In the genomic region with DNA sequence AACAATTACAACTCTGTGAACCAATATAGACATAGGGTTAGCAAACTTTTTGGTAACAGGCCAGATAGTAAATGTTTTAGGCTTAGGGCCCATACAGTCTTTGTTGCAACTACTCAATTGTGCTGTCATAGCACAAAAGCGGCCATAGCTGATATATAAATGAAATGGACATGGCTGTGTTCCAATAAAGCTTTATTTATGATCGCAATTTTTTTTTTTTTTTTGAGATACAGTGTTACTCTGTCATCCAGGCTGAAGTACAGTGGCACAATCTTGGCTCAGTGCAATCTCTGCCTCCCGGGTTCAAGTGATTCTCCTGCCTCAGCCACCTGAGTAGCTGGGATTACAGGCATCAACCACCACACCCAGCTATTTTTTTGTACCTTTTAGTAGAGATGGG, we compare ENCODE assay signal across 16 cellular contexts. TPM values are rescaled to one million over a fixed set of nuclear protein-coding genes. Genes with fewer than 3 reads are reported as not detected.
DNase-seq lines count a peak whose midpoint lies in the region; ATAC-seq, FAIRE-seq and TF ChIP-seq lines count a peak whose summit lies in the region.
"Had no signal": no experiment of that assay in that cellular context is flagged by ENCODE, and none has a peak within 500 bp of the region (broad histone marks: within the 10 kb centered on the region; RNA-seq: fewer than 3 reads in every experiment).

No MANE protein-coding gene starts in this region.

- no peak overlapping the region for H2BK5ac ChIP-seq in trophoblast cell (ENCODE audit: low read depth, low read length, poor library complexity)

- H3K9me2 ChIP-seq in DOHH2 (replicated peaks; ENCODE audit: control insufficient read depth, low read length) (no peaks in the 10 kb centered on the region), OCI-LY1 (ENCODE audit: low read depth, low read length) (no peaks in the 10 kb centered on the region)

- in situ Hi-C loops in K562 (cut with MboI): no loop called here

- TF ChIP-seq CTCF in DOHH2 (IDR thresholded peaks at IDR 0.05; ENCODE audit: low read depth, low read length, poor library complexity, severe bottlenecking) (no peak), OCI-LY1 (IDR thresholded peaks at IDR 0.05; ENCODE audit: low read length) (no peak), K562 (IDR thresholded peaks at IDR 0.05 in 2 of 3, conservative IDR thresholded peaks at IDR 0.05 in 1 of 3; ENCODE audit: insufficient read depth in 2 of 3, low read depth in 1 of 3, low read length in 3 of 3) (no peak)

- no peak overlapping the region for H4K91ac ChIP-seq in trophoblast cell (ENCODE audit: low read depth, low read length)

- H3F3A ChIP-seq in DOHH2 (ENCODE audit: control insufficient read depth, insufficient read depth) (peaks cover 17% of the 10 kb centered on the region), OCI-LY1 (ENCODE audit: insufficient read depth, low read length) (no peaks in the 10 kb centered on the region; the same call in 1 of the 2 replicates)

- H3K79me1 ChIP-seq in trophoblast cell (ENCODE audit: low read length): no peaks in the 10 kb centered on the region

- no peak for DNase-seq in K562 (ENCODE audit: extremely low read depth in 1 of 4, low spot score in 3 of 4)
- no peak for DNase-seq in substantia nigra (lab: John Stamatoyannopoulos, UW)
- DNase-seq in aorta: no peak
- no peak for DNase-seq in trophoblast cell
- DNase-seq: CD8-positive, alpha-beta T cell; COR-L47; DMS153; DMS79 treated with DMSO at 0.1 percent for 48 hours; GDM1; GM23248 had no signal

- H3K79me2 ChIP-seq in DOHH2 (ENCODE audit: control insufficient read depth, low read length): peaks cover 60% of the 10 kb centered on the region
- peaks cover 61% of the 10 kb centered on the region for H3K79me2 ChIP-seq in OCI-LY1 (ENCODE audit: insufficient read depth, low read length)
- H3K79me2 ChIP-seq in K562 (ENCODE audit: control insufficient read depth, insufficient read depth, low read length): no peaks in the 10 kb centered on the region
- H3K79me2 ChIP-seq in trophoblast cell (ENCODE audit: control insufficient read depth, insufficient read depth, low read length, poor library complexity): no peaks in the 10 kb centered on the region

- H3K18ac ChIP-seq in trophoblast cell (ENCODE audit: low read length): no peak overlapping the region

- FAIRE-seq in K562 (lab: Jason Lieb, UNC): no peak
- FAIRE-seq: D721Med, H54 had no signal

- intact Hi-C loops in K562 (cut with micrococcal nuclease) (no loop called here), aorta (cut with DNase I) (no loop called here)

- TF ChIP-seq EP300 in K562 (IDR thresholded peaks at IDR 0.05; ENCODE audit: low read length): no peak

- POLR2A ChIA-PET in K562 (lab: Yijun Ruan, JAX): no interaction called here

- H3K4me3 ChIP-seq in DOHH2 (ENCODE audit: low read length) (peak overlapping the region; percentile 19), OCI-LY1 (ENCODE audit: low read depth, low read length, poor library complexity, severe bottlenecking) (no peak overlapping the region), K562 (no peak overlapping the region), aorta (ENCODE audit: low read length in 2 of 2) (no peak overlapping the region), trophoblast cell (ENCODE audit: low read depth, low read length) (no peak overlapping the region)
- H3K4me3 ChIP-seq: GM23248 had no signal

- H3K36me3 ChIP-seq in DOHH2 (ENCODE audit: control insufficient read depth, low read length) (peaks cover 21% of the 10 kb centered on the region), OCI-LY1 (ENCODE audit: insufficient read depth, low read length) (peaks cover 34% of the 10 kb centered on the region; the same call in 1 of the 2 replicates), K562 (ENCODE audit: control insufficient read depth, insufficient read depth, low read length) (no peaks in the 10 kb centered on the region), aorta (ENCODE audit: control insufficient read depth in 1 of 2, insufficient read depth in 2 of 2, low read length in 1 of 2) (no peaks in the 10 kb centered on the region), trophoblast cell (ENCODE audit: control insufficient read depth in 1 of 2, insufficient read depth in 2 of 2, low read length in 2 of 2) (no peaks in the 10 kb centered on the region)

- H3K27me3 ChIP-seq in DOHH2 (ENCODE audit: control insufficient read depth, low read length) (no peaks in the 10 kb centered on the region), OCI-LY1 (ENCODE audit: insufficient read depth, low read length) (no peaks in the 10 kb centered on the region), K562 (ENCODE audit: control insufficient read depth in 2 of 2, insufficient read depth in 2 of 2, low read length in 2 of 2) (peaks cover 9 to 27% of the 10 kb centered on the region in 2 experiments; a peak in 4 of 5 replicates), aorta (ENCODE audit: control insufficient read depth in 1 of 2, insufficient read depth in 2 of 2, low read length in 1 of 2) (no peaks in the 10 kb centered on the region), trophoblast cell (ENCODE audit: insufficient read depth, low read length) (no peaks in the 10 kb centered on the region)

- no peak overlapping the region for H3K23ac ChIP-seq in trophoblast cell (ENCODE audit: low read length)

- no peaks in the 10 kb centered on the region for H3K9me1 ChIP-seq in K562 (ENCODE audit: control insufficient read depth, insufficient read depth, low read length)

- H3K4me2 ChIP-seq in DOHH2 (ENCODE audit: low read length) (peak overlapping the region; percentile 44), OCI-LY1 (ENCODE audit: low read length) (no peak overlapping the region; the same call in 1 of the 2 replicates), K562 (ENCODE audit: insufficient read depth, low read length) (no peak overlapping the region), trophoblast cell (ENCODE audit: low read length) (no peak overlapping the region)

- WGBS in K562 (ENCODE audit: insufficient coverage, low coverage, missing lambda C conversion rate): 0% methylated on average over 3 of the region's 3 CpGs
- 77 to 78% methylated on average over 3 of the region's 3 CpGs for WGBS in aorta, 2 donors
- WGBS in trophoblast cell (ENCODE audit: extremely low coverage, insufficient coverage, insufficient read length): no CpG with 5 or more reads among the region's 3 CpGs

- H2AK5ac ChIP-seq in trophoblast cell (ENCODE audit: low read length): no peak overlapping the region

- no TSS peak for BruUV-seq in K562 (replicated peaks; lab: Mats Ljungman, UMichigan)

- no peaks in the 10 kb centered on the region for H4K20me1 ChIP-seq in DOHH2 (ENCODE audit: control insufficient read depth, insufficient read depth, low read depth, low read length)
- no peaks in the 10 kb centered on the region for H4K20me1 ChIP-seq in OCI-LY1 (ENCODE audit: insufficient read depth, low read length)
- H4K20me1 ChIP-seq in K562 (replicated peaks; ENCODE audit: control insufficient read depth, insufficient read depth, low read length): no peaks in the 10 kb centered on the region

- no peak for TF ChIP-seq RAD21 in K562 (CRISPR knock-in tag; conservative IDR thresholded peaks at IDR 0.05 in 1 of 2, IDR thresholded peaks at IDR 0.05 in 1 of 2)

- CTCF ChIA-PET in K562 (lab: Yijun Ruan, JAX; ENCODE audit: low intra/inter-chr PET ratio): interaction anchor here (0.6 kb wide), 1 partner anchor 232 kb away, joined by 5 read pairs; no protein-coding TSS in a partner anchor

- H4K8ac ChIP-seq in trophoblast cell (ENCODE audit: low read depth, low read length): no peak overlapping the region

- ATAC-seq in K562 (no peak), GM18870 (IDR thresholded peaks at IDR 0.05; ENCODE audit: unreplicated experiment) (no peak), aorta (ENCODE audit: low FRiP score) (no peak)
- ATAC-seq: CD8-positive, alpha-beta T cell; HCT116 had no signal

- H3K27ac ChIP-seq in DOHH2 (ENCODE audit: low read depth, low read length): no peak overlapping the region
- peak overlapping the region; percentile 48 for H3K27ac ChIP-seq in OCI-LY1 (ENCODE audit: low read depth, low read length, poor library complexity, severe bottlenecking)
- no peak overlapping the region for H3K27ac ChIP-seq in K562 (ENCODE audit: extremely low read depth, low read depth, low read length)
- peak overlapping the region; percentile 82 for H3K27ac ChIP-seq in substantia nigra (ENCODE audit: low read depth, low read length, poor library complexity, severe bottlenecking)
- no peak overlapping the region for H3K27ac ChIP-seq in aorta (ENCODE audit: low read depth in 1 of 2, low read length in 2 of 2)
- H3K27ac ChIP-seq in trophoblast cell (ENCODE audit: low read depth, low read length): no peak overlapping the region
- H3K27ac ChIP-seq: GM23248 had no signal

- H3K14ac ChIP-seq in trophoblast cell (ENCODE audit: low read length): no peak overlapping the region

- no peak overlapping the region for H2BK12ac ChIP-seq in trophoblast cell (ENCODE audit: low read length)

- H2AFZ ChIP-seq in OCI-LY1 (ENCODE audit: low read length) (no peak overlapping the region), K562 (ENCODE audit: low read depth, low read length) (no peak overlapping the region), trophoblast cell (ENCODE audit: insufficient read depth, low read length, poor library complexity) (no peak overlapping the region)
- H2AFZ ChIP-seq: GM23248 had no signal

- H3K9ac ChIP-seq in OCI-LY1 (ENCODE audit: low read length) (no peak overlapping the region), K562 (ENCODE audit: insufficient read depth in 1 of 2, low read depth in 2 of 2, low read length in 2 of 2) (no peak overlapping the region), trophoblast cell (ENCODE audit: low read length) (no peak overlapping the region)
- H3K9ac ChIP-seq: GM23248 had no signal

- H3K9me3 ChIP-seq in DOHH2 (ENCODE audit: control insufficient read depth, insufficient read depth, low read length) (no peaks in the 10 kb centered on the region), OCI-LY1 (ENCODE audit: low read length) (no peaks in the 10 kb centered on the region), K562 (replicated peaks; ENCODE audit: control insufficient read depth, insufficient read depth, low read depth, low read length) (no peaks in the 10 kb centered on the region), aorta (ENCODE audit: control insufficient read depth, low read length) (no peaks in the 10 kb centered on the region), trophoblast cell (ENCODE audit: insufficient read depth, low read depth, low read length) (no peaks in the 10 kb centered on the region)

- H3K4me1 ChIP-seq in DOHH2 (ENCODE audit: control insufficient read depth, low read length) (peaks cover 85% of the 10 kb centered on the region), OCI-LY1 (ENCODE audit: insufficient read depth, low read length, severe bottlenecking) (peaks cover 97% of the 10 kb centered on the region), K562 (replicated peaks in 1 of 2; ENCODE audit: control insufficient read depth in 2 of 2, insufficient read depth in 2 of 2, low read length in 2 of 2) (no peaks in the 10 kb centered on the region), aorta (ENCODE audit: control insufficient read depth in 1 of 2, insufficient read depth in 2 of 2, low read length in 2 of 2) (no peaks in the 10 kb centered on the region), trophoblast cell (ENCODE audit: control insufficient read depth in 1 of 2, insufficient read depth in 2 of 2, low read length in 2 of 2) (peaks cover 0 to 7% of the 10 kb centered on the region in 2 experiments)

- no peak for TF ChIP-seq POLR2A in K562 (conservative IDR thresholded peaks at IDR 0.05)

- H2BK120ac ChIP-seq in trophoblast cell (ENCODE audit: insufficient read depth, low read length, poor library complexity): no peak overlapping the region

- no peak overlapping the region for H3K4ac ChIP-seq in trophoblast cell (ENCODE audit: low read depth, low read length)

- no peak overlapping the region for H4K12ac ChIP-seq in trophoblast cell (ENCODE audit: low read depth, low read length)

RNA-seq across cellular contexts. Expression of gene XYLT1, which starts 16.4 kb away (rescaled TPM):
- total RNA-seq in K562 (2011; cell fraction: chromatin; rRNA removed; ENCODE audit: low replicate concordance): 0.02 TPM in 1 of 2 replicates, not detected in the other
- total RNA-seq in K562 (2011; cell fraction: nucleolus; rRNA removed): not detected in 2 replicates
- under 0.01 TPM in 1 of 2 replicates, not detected in the other for total RNA-seq in K562 (2011; cell fraction: nucleoplasm; rRNA removed)
- not detected in 2 replicates for total RNA-seq in K562 (2014; rRNA removed)
- not detected in 2 replicates for total RNA-seq in K562 (2014; rRNA removed; fragmentation: Illumina TruSeq; extraction: Trizol)
- not detected in 2 replicates for total RNA-seq in K562 (2015; rRNA removed; fragmentation: Illumina TruSeq; extraction: Trizol)
- 0.04 and 0.09 TPM in 2 replicates for total RNA-seq in K562 (2021)
- polyA plus RNA-seq in K562 (2011; rRNA removed): not detected in 2 replicates
- polyA plus RNA-seq in K562 (2011; cell fraction: cytosol; rRNA removed): not detected in 2 replicates
- polyA plus RNA-seq in K562 (2011; cell fraction: nucleus; rRNA removed): not detected in 2 replicates
- polyA plus RNA-seq in K562 (2012): 0.12 and 0.21 TPM in 2 replicates
- not detected in 2 replicates for polyA plus RNA-seq in K562 (2014; fragmentation: Illumina TruSeq; extraction: Trizol)
- under 1 TPM; 0.03 to 0.08 TPM for polyA plus RNA-seq in K562 (2014; fragmentation: Nextera tagmentation; extraction: Ambion mirVana)
- polyA plus RNA-seq in K562 (2014; rRNA removed): 0.03 TPM in 1 of 2 replicates, not detected in the other
- polyA minus RNA-seq in K562 (2011; rRNA and poly(A)+ RNA removed): not detected in 2 replicates
- polyA minus RNA-seq in K562 (2011; cell fraction: cytosol; rRNA and poly(A)+ RNA removed): not detected in 2 replicates
- polyA minus RNA-seq in K562 (2011; cell fraction: nucleus; rRNA and poly(A)+ RNA removed): not detected in 2 replicates
- 10 to 100 TPM; 15.0 to 15.9 TPM for total RNA-seq in aorta
- 1 to 10 TPM; 1.3 to 2.2 TPM for polyA plus RNA-seq in aorta
- 5.9 and 6.8 TPM in 2 replicates for polyA plus RNA-seq in trophoblast cell (2013)

Comparison
In these comparisons a context has a peak if more than half of its experiments do, and no peak if none do; other contexts are left out.
1. H3K27ac ChIP-seq: peak in OCI-LY1 (single experiment) and substantia nigra (single experiment); none in DOHH2 (single experiment), K562 (single experiment), aorta (0 of 2) and trophoblast cell (single experiment).
2. RNA of gene XYLT1, which starts 16.4 kb away (total RNA-seq): 15.0 to 15.9 TPM in aorta; under 0.01 to 0.09 TPM in K562; every median in the first group is over 10 times any median in the second.